In genomic region chr17:10291576-10291975, GRCh38 we compare ENCODE assay signal across 8 cellular contexts.
DNase-seq lines count a peak whose midpoint lies in the region; ATAC-seq and TF ChIP-seq lines count a peak whose summit lies in the region.
"Not testable (repeated sequence)": the region's sequence is repeated elsewhere in the genome, so short reads cannot be mapped to it uniquely, and the experiment has no call there.

No MANE protein-coding gene starts in this region.

- peak overlapping the region; percentile 55 for H3K9ac ChIP-seq in GM23248
- peak overlapping the region; percentile 38; the same call in 1 of the 2 replicates for H3K9ac ChIP-seq in SK-N-SH
- not testable (repeated sequence) for H3K9ac ChIP-seq in trophoblast cell (ENCODE audit: low read length)

- not testable (repeated sequence) for TF ChIP-seq CTCF in SK-N-SH (IDR thresholded peaks at IDR 0.05); cardiac fibroblast (IDR thresholded peaks at IDR 0.05; ENCODE audit: low read depth, low read length); fibroblast of the aortic adventitia (IDR thresholded peaks at IDR 0.05; ENCODE audit: insufficient read depth, low read length); uterus (IDR thresholded peaks at IDR 0.05)

- peak overlapping the region; percentile 43 for H2BK5ac ChIP-seq in trophoblast cell (ENCODE audit: low read depth, low read length, poor library complexity)

- 0 out of 2 replicates have a peak overlapping the region, but pooled peaks have one; percentile 2 for H2AFZ ChIP-seq in GM23248
- not testable (repeated sequence) for H2AFZ ChIP-seq in SK-N-SH (ENCODE audit: low read depth); trophoblast cell (ENCODE audit: insufficient read depth, low read length, poor library complexity)

- H3K79me1 ChIP-seq in trophoblast cell (ENCODE audit: low read length): not testable (repeated sequence)

- peaks cover 23% of the 10 kb centered on the region for H3F3A ChIP-seq in GM23248 (ENCODE audit: insufficient read depth)
- not testable (repeated sequence) for H3F3A ChIP-seq in SK-N-SH (replicated peaks; ENCODE audit: insufficient read depth)

- in situ Hi-C loops in GM23248 (cut with MboI): not testable (repeated sequence)

- H3K14ac ChIP-seq in trophoblast cell (ENCODE audit: low read length): not testable (repeated sequence)

- not testable (repeated sequence) for TF ChIP-seq POLR2A in uterus (IDR thresholded peaks at IDR 0.05)

- ATAC-seq in left ventricle myocardium superior: peak; percentile 10

- not testable (repeated sequence) for H4K8ac ChIP-seq in trophoblast cell (ENCODE audit: low read depth, low read length)

- POLR2A ChIA-PET in SK-N-SH (lab: Yijun Ruan, JAX): not testable (repeated sequence)

- H3K27me3 ChIP-seq in GM23248 (replicated peaks; ENCODE audit: insufficient read depth); trophoblast cell (ENCODE audit: insufficient read depth, low read length); uterus: not testable (repeated sequence)
- peaks cover 10% of the 10 kb centered on the region; the same call in 1 of the 2 replicates for H3K27me3 ChIP-seq in SK-N-SH (ENCODE audit: insufficient read depth)

- not testable (repeated sequence) for H3K4ac ChIP-seq in trophoblast cell (ENCODE audit: low read depth, low read length)

- not testable (repeated sequence) for H3K36me3 ChIP-seq in GM23248 (ENCODE audit: low read depth); SK-N-SH (replicated peaks in 1 of 2; ENCODE audit: control insufficient read depth in 1 of 2, insufficient read depth in 2 of 2, low read length in 1 of 2); trophoblast cell (ENCODE audit: control insufficient read depth in 1 of 2, insufficient read depth in 2 of 2, low read length in 2 of 2); uterus

- H2BK12ac ChIP-seq in trophoblast cell (ENCODE audit: low read length): not testable (repeated sequence)

- TF ChIP-seq RAD21 in SK-N-SH (IDR thresholded peaks at IDR 0.05; ENCODE audit: low read length): not testable (repeated sequence)

- H3K23ac ChIP-seq in trophoblast cell (ENCODE audit: low read length): not testable (repeated sequence)

- peak overlapping the region; percentile 8; the same call in 1 of the 2 replicates for H3K4me3 ChIP-seq in GM23248
- H3K4me3 ChIP-seq in SK-N-SH (ENCODE audit: low read depth in 2 of 2, low read length in 1 of 2): peak overlapping the region; percentile 45 to 58
- peak overlapping the region; percentile 42 to 66 for H3K4me3 ChIP-seq in cardiac fibroblast (replicated peaks in 1 of 2; ENCODE audit: low read depth in 2 of 2, low read length in 2 of 2)
- peak overlapping the region; percentile 55 for H3K4me3 ChIP-seq in fibroblast of the aortic adventitia (ENCODE audit: low read depth, low read length)
- not testable (repeated sequence) for H3K4me3 ChIP-seq in trophoblast cell (ENCODE audit: low read depth, low read length); uterus

- DNase-seq in GM23248, SK-N-SH, left ventricle myocardium superior, trophoblast cell: not testable (repeated sequence)
- peak; percentile 3 for DNase-seq in NCI-H82 (lab: John Stamatoyannopoulos, UW)
- peak; percentile 76 to 85 for DNase-seq in cardiac fibroblast (ENCODE audit: low read depth in 2 of 2)
- DNase-seq in fibroblast of the aortic adventitia (ENCODE audit: low read depth): peak; percentile 62
- DNase-seq in uterus: peak in 1 of 2 donors; percentile 33

- H2BK120ac ChIP-seq in trophoblast cell (ENCODE audit: insufficient read depth, low read length, poor library complexity): peak overlapping the region; percentile 11

- TF ChIP-seq EP300 in SK-N-SH (IDR thresholded peaks at IDR 0.05; ENCODE audit: borderline replicate concordance in 1 of 2, low read depth in 1 of 2, low read length in 1 of 2): not testable (repeated sequence)

- not testable (repeated sequence) for H2AK5ac ChIP-seq in trophoblast cell (ENCODE audit: low read length)

- CTCF ChIA-PET in SK-N-SH (lab: Yijun Ruan, JAX): not testable (repeated sequence)

- not testable (repeated sequence) for H3K18ac ChIP-seq in trophoblast cell (ENCODE audit: low read length)

- not testable (repeated sequence) for H4K20me1 ChIP-seq in GM23248 (ENCODE audit: insufficient read depth); SK-N-SH (ENCODE audit: insufficient read depth)

- H3K4me1 ChIP-seq in GM23248 (ENCODE audit: insufficient read depth) (peaks cover 34% of the 10 kb centered on the region), trophoblast cell (ENCODE audit: control insufficient read depth in 1 of 2, insufficient read depth in 2 of 2, low read length in 2 of 2) (peaks cover 8 to 20% of the 10 kb centered on the region in 2 experiments)
- H3K4me1 ChIP-seq in SK-N-SH (ENCODE audit: control insufficient read depth in 1 of 2, insufficient read depth in 2 of 2, low read depth in 1 of 2, low read length in 1 of 2); uterus: not testable (repeated sequence)

- 67 to 72% methylated on average over 12 of the region's 12 CpGs for WGBS in GM23248 (ENCODE audit: low coverage in 1 of 2, low lambda C conversion rate in 2 of 2, missing lambda C conversion rate in 2 of 2), 2 experiments
- 20% methylated on average over 12 of the region's 12 CpGs for WGBS in SK-N-SH (ENCODE audit: low lambda C conversion rate)
- WGBS in trophoblast cell (ENCODE audit: extremely low coverage, insufficient coverage, insufficient read length): no CpG with 5 or more reads among the region's 12 CpGs

- H3K9me2 ChIP-seq in GM23248 (ENCODE audit: insufficient read depth); SK-N-SH: not testable (repeated sequence)

- intact Hi-C loops in left ventricle myocardium superior (cut with micrococcal nuclease); uterus (cut with DNase I; ENCODE audit: low total_unique reads): not testable (repeated sequence)

- not testable (repeated sequence) for H4K91ac ChIP-seq in trophoblast cell (ENCODE audit: low read depth, low read length)

- H3K9me3 ChIP-seq in GM23248 (ENCODE audit: low read depth); SK-N-SH; trophoblast cell (ENCODE audit: insufficient read depth, low read depth, low read length); uterus: not testable (repeated sequence)

- H3K79me2 ChIP-seq in GM23248 (ENCODE audit: insufficient read depth); SK-N-SH (ENCODE audit: insufficient read depth); trophoblast cell (ENCODE audit: control insufficient read depth, insufficient read depth, low read length, poor library complexity): not testable (repeated sequence)

- H3K27ac ChIP-seq in GM23248 (peak overlapping the region; percentile 81), trophoblast cell (ENCODE audit: low read depth, low read length) (peak overlapping the region; percentile 65), uterus (peak overlapping the region; percentile 4 to 7)
- H3K27ac ChIP-seq in SK-N-SH (ENCODE audit: low read depth in 2 of 2, low read length in 1 of 2): not testable (repeated sequence)

- H3K4me2 ChIP-seq in GM23248 (ENCODE audit: unreplicated experiment): peak overlapping the region; percentile 64
- peak overlapping the region; percentile 53 for H3K4me2 ChIP-seq in SK-N-SH
- H3K4me2 ChIP-seq in trophoblast cell (ENCODE audit: low read length): not testable (repeated sequence)

- not testable (repeated sequence) for H4K12ac ChIP-seq in trophoblast cell (ENCODE audit: low read depth, low read length)

TF ChIP-seq in SK-N-SH, 30 proteins besides CTCF, POLR2A, EP300 and RAD21:
- TF ChIP-seq ZBTB33 (IDR thresholded peaks at IDR 0.05; ENCODE audit: borderline replicate concordance, low read depth): peak; percentile 85
- peak; percentile 32 for TF ChIP-seq CHD2 (IDR thresholded peaks at IDR 0.05; ENCODE audit: low read length, partially characterized antibody)
- TF ChIP-seq TAF1 (IDR thresholded peaks at IDR 0.05; ENCODE audit: borderline replicate concordance, low read depth, low read length): peak; percentile 28; the same call in 1 of the 2 replicates
- TF ChIP-seq, protein P1, sequence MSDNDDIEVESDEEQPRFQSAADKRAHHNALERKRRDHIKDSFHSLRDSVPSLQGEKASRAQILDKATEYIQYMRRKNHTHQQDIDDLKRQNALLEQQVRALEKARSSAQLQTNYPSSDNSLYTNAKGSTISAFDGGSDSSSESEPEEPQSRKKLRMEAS (IDR thresholded peaks at IDR 0.05; ENCODE audit: low read depth): 0 out of 2 replicates have a peak, but pooled peaks have one; percentile 22
